Comparison of ENCODE assay signal across 9 cellular contexts in genomic region chr11:125064070-125064469, GRCh38. TPM values are rescaled to one million over a fixed set of nuclear protein-coding genes. Genes with fewer than 3 reads are reported as not detected.
DNase-seq lines count a peak whose midpoint lies in the region; ATAC-seq and TF ChIP-seq lines count a peak whose summit lies in the region.
"Had no signal": no experiment of that assay in that cellular context is flagged by ENCODE, and none has a peak within 500 bp of the region (broad histone marks: within the 10 kb centered on the region; RNA-seq: fewer than 3 reads in every experiment).

No MANE protein-coding gene starts in this region.

- intact Hi-C loops in activated CD4-positive, alpha-beta memory T cell treated with anti-CD3 and anti-CD28 coated beads for 36 hours (cut with micrococcal nuclease) = loop anchor here (5.0 kb wide), 1 partner anchor 48 kb away; the partner anchor contains the start of gene TMEM218
- intact Hi-C loops in activated T-helper 2 cell treated with anti-CD3 and anti-CD28 coated beads, Interferon-gamma antibody, Interleukin-2, Interleukin-4, amounts not matched to agents 10 μg/mL and 5 μg/mL and 100 μg/mL, durations not matched to agents 14 hours and 24 hours and 36 hours (cut with micrococcal nuclease) = loop anchor here (5.0 kb wide), 1 partner anchor 48 kb away; the partner anchor contains the start of gene TMEM218
- intact Hi-C loops in spleen (cut with DNase I; ENCODE audit: low total_unique reads) = no loop called here

- H3K27me3 ChIP-seq in spleen (replicated peaks in 1 of 7) = peaks cover 0 to 28% (median 0%) of the 10 kb centered on the region in 7 donors

- POLR2A ChIA-PET in activated CD4-positive, alpha-beta memory T cell treated with anti-CD3 and anti-CD28 coated beads, Interleukin-2, amount 10 ng/mL, durations not matched to agents 7 days and 5 days (lab: Charles Lee) = no interaction called here
- POLR2A ChIA-PET in activated CD4-positive, alpha-beta memory T cell treated with anti-CD3 and anti-CD28 coated beads for 36 hours (lab: Charles Lee) = interaction anchor here (0.6 kb wide), 1 partner anchor 187 kb away, joined by 3 read pairs; no protein-coding TSS in a partner anchor

- TF ChIP-seq CTCF in foreskin fibroblast (IDR thresholded peaks at IDR 0.05; ENCODE audit: low read depth, low read length) = no peak
- no peak for TF ChIP-seq CTCF in spleen (IDR thresholded peaks at IDR 0.05 in 8 of 11, conservative IDR thresholded peaks at IDR 0.05 in 3 of 11)

- H3K4me1 Mint-ChIP-seq in activated CD4-positive, alpha-beta memory T cell treated with anti-CD3 and anti-CD28 coated beads, Interleukin-2, amount 10 ng/mL, durations not matched to agents 7 days and 5 days = peaks cover 16% of the 10 kb centered on the region
- H3K4me1 Mint-ChIP-seq in activated CD4-positive, alpha-beta memory T cell treated with anti-CD3 and anti-CD28 coated beads for 36 hours (ENCODE audit: low read depth) = peaks cover 13% of the 10 kb centered on the region
- peaks cover 7% of the 10 kb centered on the region for H3K4me1 Mint-ChIP-seq in activated T-helper 2 cell treated with anti-CD3 and anti-CD28 coated beads, Interferon-gamma antibody, Interleukin-2, Interleukin-4, amounts not matched to agents 10 μg/mL and 5 μg/mL and 100 μg/mL, durations not matched to agents 14 hours and 24 hours and 36 hours (ENCODE audit: low read depth)

- DNase-seq in activated CD4-positive, alpha-beta memory T cell treated with anti-CD3 and anti-CD28 coated beads, Interleukin-2, amount 10 ng/mL, durations not matched to agents 7 days and 5 days = no peak
- no peak for DNase-seq in activated CD4-positive, alpha-beta memory T cell treated with anti-CD3 and anti-CD28 coated beads for 36 hours
- DNase-seq in activated T-helper 2 cell treated with anti-CD3 and anti-CD28 coated beads, Interferon-gamma antibody, Interleukin-2, Interleukin-4, amounts not matched to agents 10 μg/mL and 5 μg/mL and 100 μg/mL, durations not matched to agents 14 hours and 24 hours and 36 hours (ENCODE audit: low spot score) = no peak
- DNase-seq in foreskin fibroblast = no peak
- DNase-seq in spleen = no peak
- no peak for DNase-seq in NCI-H345 (lab: John Stamatoyannopoulos, UW)
- DNase-seq: SHP77 treated with DMSO at 0.1 percent for 48 hours had no signal

- peak overlapping the region in 4 of 8 donors; percentile 85 to 92 (median 88) for H3K27ac ChIP-seq in spleen

- CTCF ChIA-PET in activated CD4-positive, alpha-beta memory T cell treated with anti-CD3 and anti-CD28 coated beads, Interleukin-2, amount 10 ng/mL, durations not matched to agents 7 days and 5 days (lab: Charles Lee) = interaction anchor here (2.1 kb wide), 1 partner anchor 188 kb away, joined by 5 read pairs; no protein-coding TSS in a partner anchor
- CTCF ChIA-PET in activated CD4-positive, alpha-beta memory T cell treated with anti-CD3 and anti-CD28 coated beads for 36 hours (lab: Charles Lee) = interaction anchor here (1.3 kb wide), 1 partner anchor 9 kb away, joined by 4 read pairs; no protein-coding TSS in a partner anchor

- no peak overlapping the region for H3K27ac Mint-ChIP-seq in activated CD4-positive, alpha-beta memory T cell treated with anti-CD3 and anti-CD28 coated beads, Interleukin-2, amount 10 ng/mL, durations not matched to agents 7 days and 5 days
- H3K27ac Mint-ChIP-seq in activated CD4-positive, alpha-beta memory T cell treated with anti-CD3 and anti-CD28 coated beads for 36 hours = no peak overlapping the region
- no peak overlapping the region for H3K27ac Mint-ChIP-seq in activated T-helper 2 cell treated with anti-CD3 and anti-CD28 coated beads, Interferon-gamma antibody, Interleukin-2, Interleukin-4, amounts not matched to agents 10 μg/mL and 5 μg/mL and 100 μg/mL, durations not matched to agents 14 hours and 24 hours and 36 hours

- peak overlapping the region; percentile 83 for H3K4me3 Mint-ChIP-seq in activated CD4-positive, alpha-beta memory T cell treated with anti-CD3 and anti-CD28 coated beads, Interleukin-2, amount 10 ng/mL, durations not matched to agents 7 days and 5 days
- no peak overlapping the region for H3K4me3 Mint-ChIP-seq in activated CD4-positive, alpha-beta memory T cell treated with anti-CD3 and anti-CD28 coated beads for 36 hours
- H3K4me3 Mint-ChIP-seq in activated T-helper 2 cell treated with anti-CD3 and anti-CD28 coated beads, Interferon-gamma antibody, Interleukin-2, Interleukin-4, amounts not matched to agents 10 μg/mL and 5 μg/mL and 100 μg/mL, durations not matched to agents 14 hours and 24 hours and 36 hours (ENCODE audit: low read depth) = peak overlapping the region; percentile 21

- peak overlapping the region; percentile 51 to 77 for H3K4me3 ChIP-seq in foreskin fibroblast (ENCODE audit: low read depth in 1 of 2, low read length in 2 of 2)
- peak overlapping the region in 6 of 8 donors; percentile 46 to 78 (median 58) for H3K4me3 ChIP-seq in spleen

- TF ChIP-seq POLR2A in spleen (IDR thresholded peaks at IDR 0.05) = no peak

- H3K9me3 Mint-ChIP-seq in activated CD4-positive, alpha-beta memory T cell treated with anti-CD3 and anti-CD28 coated beads, Interleukin-2, amount 10 ng/mL, durations not matched to agents 7 days and 5 days = no peaks in the 10 kb centered on the region
- no peaks in the 10 kb centered on the region for H3K9me3 Mint-ChIP-seq in activated CD4-positive, alpha-beta memory T cell treated with anti-CD3 and anti-CD28 coated beads for 36 hours
- H3K9me3 Mint-ChIP-seq in activated T-helper 2 cell treated with anti-CD3 and anti-CD28 coated beads, Interferon-gamma antibody, Interleukin-2, Interleukin-4, amounts not matched to agents 10 μg/mL and 5 μg/mL and 100 μg/mL, durations not matched to agents 14 hours and 24 hours and 36 hours = no peaks in the 10 kb centered on the region

- H3K36me3 ChIP-seq in spleen = no peaks in the 10 kb centered on the region

- peaks cover 48% of the 10 kb centered on the region for H3K27me3 Mint-ChIP-seq in activated CD4-positive, alpha-beta memory T cell treated with anti-CD3 and anti-CD28 coated beads, Interleukin-2, amount 10 ng/mL, durations not matched to agents 7 days and 5 days
- peaks cover 24% of the 10 kb centered on the region for H3K27me3 Mint-ChIP-seq in activated CD4-positive, alpha-beta memory T cell treated with anti-CD3 and anti-CD28 coated beads for 36 hours
- H3K27me3 Mint-ChIP-seq in activated T-helper 2 cell treated with anti-CD3 and anti-CD28 coated beads, Interferon-gamma antibody, Interleukin-2, Interleukin-4, amounts not matched to agents 10 μg/mL and 5 μg/mL and 100 μg/mL, durations not matched to agents 14 hours and 24 hours and 36 hours (ENCODE audit: low read depth) = peaks cover 43% of the 10 kb centered on the region

- H3K4me1 ChIP-seq in spleen = peaks cover 0 to 47% (median 19%) of the 10 kb centered on the region in 6 donors

- H3K36me3 Mint-ChIP-seq in activated CD4-positive, alpha-beta memory T cell treated with anti-CD3 and anti-CD28 coated beads, Interleukin-2, amount 10 ng/mL, durations not matched to agents 7 days and 5 days (ENCODE audit: low read depth) = no peaks in the 10 kb centered on the region
- H3K36me3 Mint-ChIP-seq in activated CD4-positive, alpha-beta memory T cell treated with anti-CD3 and anti-CD28 coated beads for 36 hours = no peaks in the 10 kb centered on the region
- no peaks in the 10 kb centered on the region for H3K36me3 Mint-ChIP-seq in activated T-helper 2 cell treated with anti-CD3 and anti-CD28 coated beads, Interferon-gamma antibody, Interleukin-2, Interleukin-4, amounts not matched to agents 10 μg/mL and 5 μg/mL and 100 μg/mL, durations not matched to agents 14 hours and 24 hours and 36 hours (ENCODE audit: low read depth)

- 80 to 89% (median 88%) methylated on average over 7 of the region's 7 CpGs for WGBS in spleen, 5 donors

- H3K9me3 ChIP-seq in spleen = no peaks in the 10 kb centered on the region

- ATAC-seq in GM19455 (IDR thresholded peaks at IDR 0.05; ENCODE audit: unreplicated experiment) (no peak), GM18909 (IDR thresholded peaks at IDR 0.05; ENCODE audit: poor library complexity, unreplicated experiment) (no peak)

RNA-seq across cellular contexts. Expression of gene SLC37A2, which starts 1.0 kb away (rescaled TPM):
- total RNA-seq in activated CD4-positive, alpha-beta memory T cell treated with anti-CD3 and anti-CD28 coated beads, Interleukin-2, amount 10 ng/mL, durations not matched to agents 7 days and 5 days = 1 to 10 TPM; 2.2 to 2.6 TPM
- under 1 TPM; 0.46 to 0.93 TPM for total RNA-seq in activated CD4-positive, alpha-beta memory T cell treated with anti-CD3 and anti-CD28 coated beads for 36 hours
- 0.44 and 0.52 TPM in 2 replicates for total RNA-seq in activated T-helper 2 cell treated with anti-CD3 and anti-CD28 coated beads, Interferon-gamma antibody, Interleukin-2, Interleukin-4, amounts not matched to agents 10 μg/mL and 5 μg/mL and 100 μg/mL, durations not matched to agents 14 hours and 24 hours and 36 hours
- 10 to 100 TPM; 37.1 to 85.7 (median 59.0) TPM for total RNA-seq in spleen
- 10 to 100 TPM in 1 of 3 donors, 1 to 10 TPM in 2; 3.5 to 19.2 (median 6.6) TPM for polyA plus RNA-seq in spleen

RNA-seq across cellular contexts. Expression of gene TMEM218, which starts 47.4 kb away (rescaled TPM):
- total RNA-seq in activated CD4-positive, alpha-beta memory T cell treated with anti-CD3 and anti-CD28 coated beads, Interleukin-2, amount 10 ng/mL, durations not matched to agents 7 days and 5 days = 10 to 100 TPM; 13.7 to 15.6 TPM
- total RNA-seq in activated CD4-positive, alpha-beta memory T cell treated with anti-CD3 and anti-CD28 coated beads for 36 hours = 10 to 100 TPM; 12.8 to 14.8 TPM
- total RNA-seq in activated T-helper 2 cell treated with anti-CD3 and anti-CD28 coated beads, Interferon-gamma antibody, Interleukin-2, Interleukin-4, amounts not matched to agents 10 μg/mL and 5 μg/mL and 100 μg/mL, durations not matched to agents 14 hours and 24 hours and 36 hours = 17.9 and 18.1 TPM in 2 replicates
- 10 to 100 TPM; 12.0 to 23.1 (median 17.9) TPM for total RNA-seq in spleen
- 10 to 100 TPM; 28.0 to 34.7 (median 30.1) TPM for polyA plus RNA-seq in spleen

Comparison
In these comparisons a context has a peak if more than half of its experiments do, and no peak if none do; other contexts are left out.
1. RNA of gene SLC37A2, which starts 1.0 kb away (total RNA-seq): 37.1 to 85.7 TPM in spleen; 2.2 to 2.6 TPM in activated CD4-positive, alpha-beta memory T cell treated with anti-CD3 and anti-CD28 coated beads, Interleukin-2, amount 10 ng/mL, durations not matched to agents 7 days and 5 days, 0.46 to 0.93 TPM in activated CD4-positive, alpha-beta memory T cell treated with anti-CD3 and anti-CD28 coated beads for 36 hours and 0.44 to 0.52 TPM in activated T-helper 2 cell treated with anti-CD3 and anti-CD28 coated beads, Interferon-gamma antibody, Interleukin-2, Interleukin-4, amounts not matched to agents 10 μg/mL and 5 μg/mL and 100 μg/mL, durations not matched to agents 14 hours and 24 hours and 36 hours; every median in the first group is over 10 times any median in the second.